In genomic region chr10:91590904-91591791, GRCh38 we compare ENCODE assay signal across 10 cellular contexts. TPM values are rescaled to one million over a fixed set of nuclear protein-coding genes. Genes with fewer than 3 reads are reported as not detected.
DNase-seq lines count a peak whose midpoint lies in the region; ATAC-seq, FAIRE-seq and TF ChIP-seq lines count a peak whose summit lies in the region.
"Had no signal": no experiment of that assay in that cellular context is flagged by ENCODE, and none has a peak within 500 bp of the region (broad histone marks: within the 10 kb centered on the region; RNA-seq: fewer than 3 reads in every experiment).

No MANE protein-coding gene starts in this region.

- no peaks in the 10 kb centered on the region for H3K36me3 Mint-ChIP-seq in CD8-positive, alpha-beta memory T cell

- H3K4me2 ChIP-seq in hepatocyte, result peak overlapping the region; percentile 60

- DNase-seq in HT-29 (ENCODE audit: low spot score) (peak; percentile 36), amniotic epithelial cell (ENCODE audit: low read depth) (peak; percentile 69), hepatocyte (ENCODE audit: low spot score) (peak; percentile 66), small intestine (peak; percentile 86), foreskin keratinocyte (no peak)
- no peak for DNase-seq in CD8-positive, alpha-beta memory T cell
- no peak for DNase-seq in stimulated activated naive CD4-positive, alpha-beta T cell treated with Interleukin-2 at 50 U/mL for 16 hours (lab: John Stamatoyannopoulos, UW)

- POLR2A ChIA-PET in CD8-positive, alpha-beta memory T cell (lab: Charles Lee), result no interaction called here

- H3K9me3 ChIP-seq in hepatocyte (ENCODE audit: low read depth) (no peaks in the 10 kb centered on the region), small intestine (ENCODE audit: control insufficient read depth, low read depth) (no peaks in the 10 kb centered on the region)
- no peaks in the 10 kb centered on the region for H3K9me3 ChIP-seq in CD8-positive, alpha-beta memory T cell (ENCODE audit: low read length)

- H3K79me2 ChIP-seq in hepatocyte, result no peaks in the 10 kb centered on the region

- H3K27me3 ChIP-seq in hepatocyte, result no peaks in the 10 kb centered on the region
- H3K27me3 ChIP-seq in small intestine (ENCODE audit: control insufficient read depth in 2 of 2, insufficient read depth in 2 of 2, low read length in 2 of 2), result no peaks in the 10 kb centered on the region
- no peaks in the 10 kb centered on the region for H3K27me3 ChIP-seq in foreskin keratinocyte
- H3K27me3 ChIP-seq in CD8-positive, alpha-beta memory T cell (ENCODE audit: insufficient read depth, low read length, poor library complexity, severe bottlenecking), result peaks cover 3% of the 10 kb centered on the region

- H3K36me3 ChIP-seq in hepatocyte (replicated peaks; ENCODE audit: insufficient read depth, low read depth), result no peaks in the 10 kb centered on the region
- no peaks in the 10 kb centered on the region for H3K36me3 ChIP-seq in small intestine (ENCODE audit: control insufficient read depth in 2 of 2, insufficient read depth in 2 of 2, low read length in 2 of 2)
- H3K36me3 ChIP-seq in CD8-positive, alpha-beta memory T cell (ENCODE audit: insufficient read depth, low read length), result no peaks in the 10 kb centered on the region

- peaks cover 6 to 53% of the 10 kb centered on the region in 2 donors for H3K27me3 Mint-ChIP-seq in CD8-positive, alpha-beta memory T cell

- H4K20me1 ChIP-seq in hepatocyte (ENCODE audit: insufficient read depth, poor library complexity, severe bottlenecking), result no peaks in the 10 kb centered on the region

- H3K9me2 ChIP-seq in hepatocyte (replicated peaks; ENCODE audit: insufficient read depth), result no peaks in the 10 kb centered on the region

- CTCF ChIA-PET in CD8-positive, alpha-beta memory T cell (lab: Charles Lee), result no interaction called here

- H3K4me1 Mint-ChIP-seq in CD8-positive, alpha-beta memory T cell, result no peaks in the 10 kb centered on the region

- H3K4me3 Mint-ChIP-seq in CD8-positive, alpha-beta memory T cell, result no peak overlapping the region
- H3K4me3 Mint-ChIP-seq: T-helper 1 cell treated with Interleukin-12 subunit alpha and Interleukin-12 subunit beta and Interleukin-4 antibody, amounts not matched to agents 30 μg/mL and 1 μg/mL, for 36 hours had no signal

- no peak overlapping the region for H3K4me3 ChIP-seq in hepatocyte
- no peak overlapping the region for H3K4me3 ChIP-seq in small intestine (ENCODE audit: low read depth in 1 of 2, low read length in 2 of 2)
- H3K4me3 ChIP-seq in CD8-positive, alpha-beta memory T cell (ENCODE audit: low read length), result no peak overlapping the region

- no peaks in the 10 kb centered on the region for H3K9me3 Mint-ChIP-seq in CD8-positive, alpha-beta memory T cell
- H3K9me3 Mint-ChIP-seq: T-helper 1 cell treated with Interleukin-12 subunit alpha and Interleukin-12 subunit beta and Interleukin-4 antibody, amounts not matched to agents 30 μg/mL and 1 μg/mL, for 36 hours had no signal

- 22% methylated on average over 10 of the region's 10 CpGs for WGBS in hepatocyte (ENCODE audit: low lambda C conversion rate, missing lambda C conversion rate)
- 11 to 23% (median 15%) methylated on average over 10 of the region's 10 CpGs for WGBS in small intestine, 3 donors

- no peak for FAIRE-seq in small intestine (lab: Jason Lieb, UNC)
- FAIRE-seq: endometrium had no signal

- ATAC-seq in HG02852 (IDR thresholded peaks at IDR 0.05; ENCODE audit: unreplicated experiment) (no peak), foreskin keratinocyte (no peak)

- H3K27ac Mint-ChIP-seq in CD8-positive, alpha-beta memory T cell, result no peak overlapping the region
- H3K27ac Mint-ChIP-seq: T-helper 1 cell treated with Interleukin-12 subunit alpha and Interleukin-12 subunit beta and Interleukin-4 antibody, amounts not matched to agents 30 μg/mL and 1 μg/mL, for 36 hours had no signal

- H3K4me1 ChIP-seq in hepatocyte (ENCODE audit: insufficient read depth) (peaks cover 61% of the 10 kb centered on the region), small intestine (ENCODE audit: control insufficient read depth in 2 of 2, insufficient read depth in 1 of 2, low read depth in 1 of 2, low read length in 1 of 2) (peaks cover 0 to 12% of the 10 kb centered on the region in 2 donors), foreskin keratinocyte (peaks cover 8% of the 10 kb centered on the region)
- no peaks in the 10 kb centered on the region for H3K4me1 ChIP-seq in CD8-positive, alpha-beta memory T cell (ENCODE audit: insufficient read depth, low read length)

- H2AFZ ChIP-seq in hepatocyte, result no peak overlapping the region

- peak overlapping the region; percentile 91 for H3K27ac ChIP-seq in hepatocyte
- H3K27ac ChIP-seq in small intestine (ENCODE audit: low read depth in 1 of 2, low read length in 1 of 2), result peak overlapping the region in 1 of 2 donors; percentile 71
- no peak overlapping the region for H3K27ac ChIP-seq in foreskin keratinocyte
- H3K27ac ChIP-seq in CD8-positive, alpha-beta memory T cell (ENCODE audit: low read depth, low read length), result no peak overlapping the region

- TF ChIP-seq CTCF in hepatocyte (IDR thresholded peaks at IDR 0.05; ENCODE audit: poor library complexity), result no peak
- no peak for TF ChIP-seq CTCF in foreskin keratinocyte (conservative IDR thresholded peaks at IDR 0.05)

RNA-seq across cellular contexts. Expression of gene PPP1R3C, which starts 41.7 kb away (rescaled TPM):
- not detected in 2 replicates for total RNA-seq in HT-29 (2014; rRNA removed; shearing (Covaris generic))
- total RNA-seq in hepatocyte (45.0 and 65.7 TPM in 2 replicates), foreskin keratinocyte (0.85 and 2.2 TPM in 2 replicates)
- polyA plus RNA-seq in hepatocyte (9.6 and 20.2 TPM in 2 replicates), small intestine (1 to 10 TPM in 2 of 3 donors, under 1 TPM in 1; 0.89 to 2.4 (median 1.9) TPM), foreskin keratinocyte (0.43 and 0.87 TPM in 2 replicates)
- total RNA-seq in CD8-positive, alpha-beta memory T cell, result not detected
- polyA plus RNA-seq in CD8-positive, alpha-beta memory T cell, result not detected

Comparison
In these comparisons a context has a peak if more than half of its experiments do, and no peak if none do; other contexts are left out.
1. DNase-seq: peak in HT-29 (single experiment), amniotic epithelial cell (single experiment), hepatocyte (single experiment) and small intestine (single experiment); none in foreskin keratinocyte (0 of 2), CD8-positive, alpha-beta memory T cell (0 of 5) and stimulated activated naive CD4-positive, alpha-beta T cell treated with Interleukin-2 at 50 U/mL for 16 hours (single experiment).
2. RNA of gene PPP1R3C, which starts 41.7 kb away (total RNA-seq): 45.0 to 65.7 TPM in hepatocyte; 0.85 to 2.2 TPM in foreskin keratinocyte, not detected in CD8-positive, alpha-beta memory T cell and not detected in HT-29; every median in the first group is over 10 times any median in the second.